In genomic region chr1:48673725-48674124, GRCh38 we compare ENCODE assay signal across 13 cellular contexts.
DNase-seq lines count a peak whose midpoint lies in the region; ATAC-seq and TF ChIP-seq lines count a peak whose summit lies in the region.
"Had no signal": no experiment of that assay in that cellular context is flagged by ENCODE, and none has a peak within 500 bp of the region (broad histone marks: within the 10 kb centered on the region; RNA-seq: fewer than 3 reads in every experiment).

No MANE protein-coding gene starts in this region.

- no peak overlapping the region for H3K9ac ChIP-seq in mammary epithelial cell (ENCODE audit: insufficient read depth, low read length)

- WGBS in mammary epithelial cell (ENCODE audit: low coverage, missing lambda C conversion rate) = 96% methylated on average over 9 of the region's 10 CpGs

- no peaks in the 10 kb centered on the region for H3K27me3 Mint-ChIP-seq in WTC11 (ENCODE audit: low read depth)
- H3K27me3 Mint-ChIP-seq in neural crest cell (ENCODE audit: low read depth) = peaks cover 20% of the 10 kb centered on the region

- no peaks in the 10 kb centered on the region for H3K27me3 ChIP-seq in mammary epithelial cell (ENCODE audit: insufficient read depth, low read length)

- peak; percentile 77 for DNase-seq in NCI-H748 (lab: John Stamatoyannopoulos, UW; ENCODE audit: unreplicated experiment)
- DNase-seq in NCI-H748 treated with DMSO at 0.1 percent for 48 hours (lab: John Stamatoyannopoulos, UW) = no peak
- peak; percentile 14 for DNase-seq in M059J (ENCODE audit: low read depth)
- peak; percentile 63 for DNase-seq in WTC11 (ENCODE audit: low spot score)
- DNase-seq in neural crest cell (ENCODE audit: low read depth, low spot score) = no peak
- DNase-seq in head of caudate nucleus = no peak
- DNase-seq in mammary epithelial cell = no peak
- DNase-seq: NCI-H2171; posterior cingulate gyrus; SHP77 treated with DMSO at 0.1 percent for 48 hours; stimulated activated CD4-positive, alpha-beta T cell treated with anti-CD3 and anti-CD28 coated beads, Interleukin-4, amount 100 ng/mL, for 4 hours had no signal

- peaks cover 11% of the 10 kb centered on the region for H3K4me1 ChIP-seq in mammary epithelial cell (ENCODE audit: insufficient read depth, low read length)

- CTCF ChIA-PET in WTC11 (lab: Charles Lee) = interaction anchor here (0.7 to 4.6 kb wide), 19 partner anchors 11 to 174 kb away, joined by 3 to 51 read pairs (median 4); no protein-coding TSS in a partner anchor
- CTCF ChIA-PET in mammary epithelial cell (lab: Charles Lee; ENCODE audit: low non-redundant PET) = interaction anchor here (1.8 kb wide), 1 partner anchor 144 kb away, joined by 15 read pairs; no protein-coding TSS in a partner anchor

- H3K36me3 ChIP-seq in mammary epithelial cell (ENCODE audit: insufficient read depth, low read length) = no peaks in the 10 kb centered on the region

- no peak overlapping the region for H3K27ac ChIP-seq in mammary epithelial cell (ENCODE audit: insufficient read depth, low read depth, low read length)

- no peak overlapping the region for H2AFZ ChIP-seq in mammary epithelial cell (ENCODE audit: low read depth, low read length)

- POLR2A ChIA-PET in WTC11 (lab: Charles Lee) = no interaction called here

- no peak overlapping the region for H3K4me3 ChIP-seq in mammary epithelial cell (replicated peaks in 1 of 3; ENCODE audit: insufficient read depth in 1 of 3, low read depth in 2 of 3, low read length in 3 of 3)

- H3K4me1 Mint-ChIP-seq in WTC11 (peaks cover 29% of the 10 kb centered on the region), neural crest cell (peaks cover 4% of the 10 kb centered on the region)

- no TSS peak for BruUV-seq in mammary epithelial cell (replicated peaks; lab: Mats Ljungman, UMichigan)

- H3K27ac Mint-ChIP-seq in WTC11 = no peak overlapping the region
- H3K27ac Mint-ChIP-seq in neural crest cell (ENCODE audit: unreplicated experiment) = no peak overlapping the region

- H3K79me2 ChIP-seq in mammary epithelial cell (ENCODE audit: insufficient read depth, low read length) = no peaks in the 10 kb centered on the region

- TF ChIP-seq CTCF in WTC11 (IDR thresholded peaks at IDR 0.05) (no peak), neural crest cell (conservative IDR thresholded peaks at IDR 0.05) (peak; percentile 36), mammary epithelial cell (conservative IDR thresholded peaks at IDR 0.05 in 1 of 2, IDR thresholded peaks at IDR 0.05 in 1 of 2; ENCODE audit: extremely low read depth in 1 of 2, insufficient read depth in 1 of 2, low read depth in 1 of 2, low read length in 2 of 2) (peak in 1 of 2 donors; percentile 9)

- no peaks in the 10 kb centered on the region for H3K9me3 ChIP-seq in mammary epithelial cell (replicated peaks; ENCODE audit: insufficient read depth, low read length)

- H3K4me2 ChIP-seq in mammary epithelial cell (ENCODE audit: insufficient read depth, low read depth, low read length) = no peak overlapping the region

- H3K36me3 Mint-ChIP-seq in WTC11 (no peaks in the 10 kb centered on the region), neural crest cell (ENCODE audit: low read depth) (no peaks in the 10 kb centered on the region)

- H3K4me3 Mint-ChIP-seq in WTC11 (no peak overlapping the region), neural crest cell (no peak overlapping the region)

- peak; percentile 77 for ATAC-seq in WTC11
- ATAC-seq in GM19395 (IDR thresholded peaks at IDR 0.05; ENCODE audit: unreplicated experiment) = no peak
- ATAC-seq: activated CD4-positive, CD25-positive, alpha-beta regulatory T cell treated with anti-CD3 and anti-CD28 coated beads, Interleukin-2, amount 50 U/mL, for 24 hours had no signal

- in situ Hi-C loops in mammary epithelial cell (cut with MboI; ENCODE audit: low sequenced_read_pairs in 2 of 2) = no loop called here

- H3K9me3 Mint-ChIP-seq in WTC11 (peaks cover 7% of the 10 kb centered on the region; the same call in 1 of the 2 replicates), neural crest cell (no peaks in the 10 kb centered on the region)

- H4K20me1 ChIP-seq in mammary epithelial cell (ENCODE audit: insufficient read depth, low read length) = no peaks in the 10 kb centered on the region

- dilution Hi-C loops in mammary epithelial cell (cut with HindIII; ENCODE audit: low sequenced_read_pairs) = no loop called here

- intact Hi-C loops in head of caudate nucleus (cut with DNase I) = loop anchor here (10.0 kb wide), 1 partner anchor 141 kb away; no protein-coding TSS in a partner anchor
- intact Hi-C loops in mammary epithelial cell (cut with micrococcal nuclease) = no loop called here

TF ChIP-seq in WTC11, 78 proteins besides CTCF, POLR2A, EP300 and RAD21:
- TF ChIP-seq MAX (CRISPR knock-in tag; IDR thresholded peaks at IDR 0.05) = peak; percentile 21; the same call in 1 of the 2 replicates
- TF ChIP-seq USF1 (CRISPR knock-in tag; IDR thresholded peaks at IDR 0.05) = no peak
- no peak for TF ChIP-seq ELF4 (CRISPR knock-in tag; IDR thresholded peaks at IDR 0.05; ENCODE audit: low read depth)
- TF ChIP-seq EMX1 (CRISPR knock-in tag; IDR thresholded peaks at IDR 0.05) = no peak

Comparison
In these comparisons a context has a peak if more than half of its experiments do, and no peak if none do; other contexts are left out.
1. DNase-seq: peak in NCI-H748 (single experiment), M059J (single experiment) and WTC11 (single experiment); none in NCI-H748 treated with DMSO at 0.1 percent for 48 hours (single experiment), neural crest cell (single experiment), head of caudate nucleus (0 of 42) and mammary epithelial cell (single experiment).